ENCODE assay signal across 21 cellular contexts in genomic region chr17:57959929-57960328, GRCh38. TPM values are rescaled to one million over a fixed set of nuclear protein-coding genes. Genes with fewer than 3 reads are reported as not detected.
"Had no signal": no experiment of that assay in that cellular context is flagged by ENCODE, and none has a peak within 500 bp of the region (broad histone marks: within the 10 kb centered on the region; RNA-seq: fewer than 3 reads in every experiment).

No MANE protein-coding gene starts in this region.

- H3K9me3 ChIP-seq: adrenal gland, heart right ventricle, lower lobe of right lung, prostate gland, spleen, tibial artery had no signal

- ATAC-seq: heart right ventricle, lower lobe of right lung, T-helper 17 cell had no signal

- H3K4me3 Mint-ChIP-seq: activated naive CD4-positive, alpha-beta T cell treated with anti-CD3 and anti-CD28 coated beads, Interleukin-2, amount 50 U/mL, for 24 hours; activated T-helper 1 cell treated with anti-CD3 and anti-CD28 coated beads, Interleukin-12 subunit alpha, Interleukin-12 subunit beta, Interleukin-2, Interleukin-4 antibody, amounts not matched to agents 30 ng/mL and 10 ng/mL and 1 ng/mL, durations not matched to agents 14 hours and 24 hours and 36 hours; T-helper 17 cell had no signal

- H3K27ac ChIP-seq: adrenal gland, heart right ventricle, lower lobe of right lung, prostate gland, spleen, tibial artery had no signal

- H3K4me3 ChIP-seq: adrenal gland, dorsolateral prefrontal cortex, heart right ventricle, lower lobe of right lung, prostate gland, spleen, tibial artery had no signal

- H3K36me3 Mint-ChIP-seq: activated naive CD4-positive, alpha-beta T cell treated with anti-CD3 and anti-CD28 coated beads, Interleukin-2, amount 50 U/mL, for 24 hours; naive B cell had no signal

- H3K27ac Mint-ChIP-seq: activated T-helper 1 cell treated with anti-CD3 and anti-CD28 coated beads, Interleukin-12 subunit alpha, Interleukin-12 subunit beta, Interleukin-2, Interleukin-4 antibody, amounts not matched to agents 30 ng/mL and 10 ng/mL and 1 ng/mL, durations not matched to agents 14 hours and 24 hours and 36 hours; naive B cell; T-helper 17 cell had no signal

- H3K27me3 ChIP-seq: adrenal gland, dorsolateral prefrontal cortex, tibial artery had no signal

- DNase-seq: activated CD4-positive, alpha-beta T cell treated with anti-CD3 and anti-CD28 coated beads for 4 hours; activated CD4-positive, alpha-beta T cell treated with anti-CD3 and anti-CD28 coated beads, Interleukin-2, amount 50 U/mL, for 48 hours; activated CD4-positive, CD25-positive, alpha-beta regulatory T cell; activated gamma-delta T cell; central memory CD4-positive, alpha-beta T cell; heart right ventricle; kidney; lower lobe of right lung; mesendoderm; naive B cell; stimulated activated CD4-positive, alpha-beta T cell treated with anti-CD3 and anti-CD28 coated beads, Interleukin-4, amount 100 ng/mL, for 1 hour; stimulated activated naive CD4-positive, alpha-beta T cell treated with Interleukin-2 at 50 U/mL for 16 hours; T-helper 17 cell had no signal

- H3K9me3 Mint-ChIP-seq: activated naive CD4-positive, alpha-beta T cell treated with anti-CD3 and anti-CD28 coated beads, Interleukin-2, amount 50 U/mL, for 24 hours; activated T-helper 1 cell treated with anti-CD3 and anti-CD28 coated beads, Interleukin-12 subunit alpha, Interleukin-12 subunit beta, Interleukin-2, Interleukin-4 antibody, amounts not matched to agents 30 ng/mL and 10 ng/mL and 1 ng/mL, durations not matched to agents 14 hours and 24 hours and 36 hours; naive B cell; neural crest cell had no signal

- H3K36me3 ChIP-seq: adrenal gland, heart right ventricle, lower lobe of right lung, prostate gland, spleen, tibial artery had no signal

RNA-seq across cellular contexts. Expression of gene CUEDC1, which starts 4.7 kb away (rescaled TPM):
- total RNA-seq: activated T-helper 1 cell treated with anti-CD3 and anti-CD28 coated beads, Interleukin-12 subunit alpha, Interleukin-12 subunit beta, Interleukin-2, Interleukin-4 antibody, amounts not matched to agents 30 ng/mL and 10 ng/mL and 1 ng/mL, durations not matched to agents 14 hours and 24 hours and 36 hours had no signal
